8 cellular contexts compared by ENCODE assay signal in the genomic region with DNA sequence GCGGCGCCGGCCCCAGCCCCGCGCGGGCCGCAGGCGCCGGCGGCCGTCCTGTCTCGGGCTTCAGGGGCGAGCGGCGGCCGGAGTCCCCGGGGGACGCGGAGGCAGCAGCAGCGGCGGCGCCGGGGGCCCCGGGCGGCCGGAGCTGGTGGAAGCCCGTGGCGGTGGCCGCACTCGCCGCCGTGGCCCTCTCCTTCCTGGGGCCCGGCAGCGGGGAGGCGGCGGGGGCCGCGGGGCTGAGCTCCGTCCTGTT. TPM values are rescaled to one million over a fixed set of nuclear protein-coding genes. Genes with fewer than 3 reads are reported as not detected.
DNase-seq lines count a peak whose midpoint lies in the region; ATAC-seq and TF ChIP-seq lines count a peak whose summit lies in the region.
"Not testable (repeated sequence)": the region's sequence is repeated elsewhere in the genome, so short reads cannot be mapped to it uniquely, and the experiment has no call there.

No MANE protein-coding gene starts in this region.

- not testable (repeated sequence) for H3K36me3 ChIP-seq in CD8-positive, alpha-beta memory T cell (ENCODE audit: insufficient read depth, low read length); mucosa of descending colon (ENCODE audit: low read depth); stomach smooth muscle (ENCODE audit: control insufficient read depth in 2 of 2, insufficient read depth in 2 of 2, low read length in 2 of 2)

- H3K4me3 Mint-ChIP-seq in CD8-positive, alpha-beta memory T cell = not testable (repeated sequence)

- not testable (repeated sequence) for TF ChIP-seq CTCF in fibroblast of villous mesenchyme (IDR thresholded peaks at IDR 0.05; ENCODE audit: insufficient read depth, low read depth, low read length); mucosa of descending colon (IDR thresholded peaks at IDR 0.05)

- H3K4me1 Mint-ChIP-seq in CD8-positive, alpha-beta memory T cell = peaks cover 26 to 55% (median 53%) of the 10 kb centered on the region in 3 donors

- CTCF ChIA-PET in CD8-positive, alpha-beta memory T cell (lab: Charles Lee) = interaction anchor here (1.5 kb wide), 1 partner anchor 11 kb away, joined by 3 read pairs; no protein-coding TSS in a partner anchor

- intact Hi-C loops in mucosa of descending colon (cut with DNase I, micrococcal nuclease) = not testable (repeated sequence)

- H3K27me3 ChIP-seq in CD8-positive, alpha-beta memory T cell (ENCODE audit: insufficient read depth, low read length, poor library complexity, severe bottlenecking); stomach smooth muscle (ENCODE audit: control insufficient read depth in 1 of 2, insufficient read depth in 2 of 2, low read length in 2 of 2): not testable (repeated sequence)

- H3K4me1 ChIP-seq in CD8-positive, alpha-beta memory T cell (ENCODE audit: insufficient read depth, low read length) = peaks cover 33% of the 10 kb centered on the region
- not testable (repeated sequence) for H3K4me1 ChIP-seq in mucosa of descending colon (ENCODE audit: low read depth)
- H3K4me1 ChIP-seq in stomach smooth muscle (ENCODE audit: control insufficient read depth, insufficient read depth, low read length) = peaks cover 21% of the 10 kb centered on the region

- ATAC-seq in GM19468 (IDR thresholded peaks at IDR 0.05; ENCODE audit: extremely low read depth, unreplicated experiment) (peak; percentile 0), HG02938 (IDR thresholded peaks at IDR 0.05; ENCODE audit: unreplicated experiment) (peak; percentile 15), mucosa of descending colon (peak; percentile 30)

- WGBS in adipose tissue, 3 donors = 0 to 1% (median 0%) methylated on average over 22 to 38 of the region's 39 CpGs

- peak overlapping the region in 1 of 2 donors; percentile 87 for H3K9ac ChIP-seq in stomach smooth muscle (ENCODE audit: low read length in 2 of 2)

- not testable (repeated sequence) for H3K27me3 Mint-ChIP-seq in CD8-positive, alpha-beta memory T cell

- POLR2A ChIA-PET in CD8-positive, alpha-beta memory T cell (lab: Charles Lee) = interaction anchor here (0.7 to 1.0 kb wide), 4 partner anchors 8 to 185 kb away, joined by 3 to 8 read pairs (median 3); a partner anchor contains a TSS

- DNase-seq in CD8-positive, alpha-beta memory T cell; Jurkat, Clone E6-1 (ENCODE audit: low read depth, low spot score); fibroblast of villous mesenchyme (ENCODE audit: low read depth); mucosa of descending colon: not testable (repeated sequence)

- not testable (repeated sequence) for H3K27ac Mint-ChIP-seq in CD8-positive, alpha-beta memory T cell

- not testable (repeated sequence) for H3K9me3 ChIP-seq in CD8-positive, alpha-beta memory T cell (ENCODE audit: low read length); mucosa of descending colon; stomach smooth muscle (ENCODE audit: control insufficient read depth in 2 of 2, low read length in 2 of 2)

- not testable (repeated sequence) for H3K9me3 Mint-ChIP-seq in CD8-positive, alpha-beta memory T cell

- H3K4me3 ChIP-seq in CD8-positive, alpha-beta memory T cell (ENCODE audit: low read length) = not testable (repeated sequence)
- peak overlapping the region; percentile 52 for H3K4me3 ChIP-seq in Jurkat, Clone E6-1 (ENCODE audit: low read length)
- peak overlapping the region; percentile 89 for H3K4me3 ChIP-seq in fibroblast of villous mesenchyme (ENCODE audit: low read depth, low read length)
- peak overlapping the region; percentile 63 for H3K4me3 ChIP-seq in mucosa of descending colon
- peak overlapping the region; percentile 84 to 94 for H3K4me3 ChIP-seq in stomach smooth muscle (ENCODE audit: low read length in 2 of 2)

- H3K36me3 Mint-ChIP-seq in CD8-positive, alpha-beta memory T cell = not testable (repeated sequence)

- H3K27ac ChIP-seq in CD8-positive, alpha-beta memory T cell (ENCODE audit: low read depth, low read length) = peak overlapping the region; percentile 41
- H3K27ac ChIP-seq in adipose tissue (ENCODE audit: low read depth, low read length) (peak overlapping the region; percentile 56), stomach smooth muscle (ENCODE audit: low read length) (peak overlapping the region; percentile 76)

RNA-seq across cellular contexts. Expression of a gene that starts 0.4 kb away (rescaled TPM):
- 10 to 100 TPM; 17.7 to 18.2 TPM for total RNA-seq in CD8-positive, alpha-beta memory T cell
- polyA plus RNA-seq in CD8-positive, alpha-beta memory T cell = 7.8 TPM
- 7.2 TPM for polyA plus RNA-seq in Jurkat, Clone E6-1 (2012; ENCODE audit: insufficient read depth, insufficient read length)
- 1 to 10 TPM; 4.3 to 7.4 (median 5.5) TPM for polyA plus RNA-seq in adipose tissue
- total RNA-seq in fibroblast of villous mesenchyme (29.6 and 47.1 TPM in 2 replicates), mucosa of descending colon (10 to 100 TPM; 10.8 to 29.7 (median 16.8) TPM)

RNA-seq across cellular contexts. Expression of a gene that starts 6.0 kb away (rescaled TPM):
- 10 to 100 TPM; 49.9 to 50.1 TPM for total RNA-seq in CD8-positive, alpha-beta memory T cell
- 107 TPM for polyA plus RNA-seq in CD8-positive, alpha-beta memory T cell
- polyA plus RNA-seq in Jurkat, Clone E6-1 (2012; ENCODE audit: insufficient read depth, insufficient read length) = 28.1 TPM
- polyA plus RNA-seq in adipose tissue = 10 to 100 TPM in 2 of 3 donors, 1 to 10 TPM in 1; 5.5 to 13.6 (median 11.2) TPM
- total RNA-seq in fibroblast of villous mesenchyme (39.0 and 56.1 TPM in 2 replicates), mucosa of descending colon (10 to 100 TPM; 12.4 to 44.3 (median 16.6) TPM)
